Comparison of ENCODE assay signal across 32 cellular contexts in the genomic region with DNA sequence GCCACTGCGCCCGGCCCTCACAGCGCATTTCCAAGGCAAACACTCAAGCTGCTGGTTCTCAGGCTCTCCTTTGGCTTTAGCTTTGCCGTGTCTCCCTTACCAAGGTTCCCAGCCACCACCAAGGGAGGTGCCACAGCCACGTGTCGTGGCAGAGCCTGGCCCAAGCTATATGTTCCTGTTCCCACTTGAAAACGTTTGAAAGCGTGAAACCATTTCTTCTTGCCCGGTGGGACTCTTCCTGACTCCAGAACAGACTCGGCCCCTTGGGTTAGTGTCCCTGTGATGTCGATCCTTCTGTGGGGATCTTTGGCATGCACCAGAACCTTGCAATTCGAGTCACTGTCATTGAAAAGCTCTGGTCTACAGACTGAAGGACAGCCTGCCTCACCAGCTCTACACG.
"Had no signal": no experiment of that assay in that cellular context is flagged by ENCODE, and none has a peak within 500 bp of the region (broad histone marks: within the 10 kb centered on the region; RNA-seq: fewer than 3 reads in every experiment).

No MANE protein-coding gene starts in this region.

- ATAC-seq: activated naive CD4-positive, alpha-beta T cell treated with anti-CD3 and anti-CD28 coated beads, Interleukin-2, amount 50 U/mL, for 72 hours; activated naive CD8-positive, alpha-beta T cell treated with anti-CD3 and anti-CD28 coated beads, Interleukin-2, amount 50 U/mL, for 24 hours; activated T-cell treated with anti-CD3 and anti-CD28 coated beads, Interleukin-2, amount 50 U/mL, for 4 hours; activated T-cell treated with anti-CD3 and anti-CD28 coated beads, Interleukin-2, amount 50 U/mL, for 72 hours; activated T-helper 17 cell treated with anti-CD3 and anti-CD28 coated beads, Interleukin-2, amount 50 U/mL, for 72 hours; body of pancreas had no signal

- H3K36me3 ChIP-seq: adrenal gland, ascending aorta, brain microvascular endothelial cell, breast epithelium, cardiac muscle cell had no signal

- H3K4me1 ChIP-seq: adrenal gland, ascending aorta had no signal

- H3K27me3 ChIP-seq: adrenal gland, ascending aorta, body of pancreas, brain microvascular endothelial cell, cardiac muscle cell had no signal

- DNase-seq: activated effector memory CD4-positive, alpha-beta T cell treated with anti-CD3 and anti-CD28 coated beads, Interleukin-2, amount 50 U/mL, for 16 hours; activated effector memory CD4-positive, alpha-beta T cell treated with Interleukin-2 at 50 U/mL for 16 hours; activated gamma-delta T cell; activated gamma-delta T cell treated with Interleukin-2 at 50 U/mL for 16 hours; activated naive CD4-positive, alpha-beta T cell; activated naive CD4-positive, alpha-beta T cell treated with anti-CD3 and anti-CD28 coated beads for 36 hours; activated naive CD4-positive, alpha-beta T cell treated with anti-CD3 and anti-CD28 coated beads, Interleukin-2, amount 10 ng/mL, durations not matched to agents 7 days and 5 days; activated naive CD4-positive, alpha-beta T cell treated with anti-CD3 and anti-CD28 coated beads, Interleukin-2, amount 50 U/mL, for 16 hours; activated naive CD4-positive, alpha-beta T cell treated with Interleukin-2 at 50 U/mL for 16 hours; activated naive CD8-positive, alpha-beta T cell treated with anti-CD3 and anti-CD28 coated beads for 36 hours; activated naive CD8-positive, alpha-beta T cell treated with anti-CD3 and anti-CD28 coated beads, Interleukin-2, amount 10 ng/mL, durations not matched to agents 7 days and 5 days; activated naive CD8-positive, alpha-beta T cell treated with anti-CD3 and anti-CD28 coated beads, Interleukin-2, amount 50 U/mL, for 24 hours; activated T-cell treated with anti-CD3 and anti-CD28 coated beads for 4 hours; activated T-cell treated with anti-CD3 and anti-CD28 coated beads, Interleukin-2, amount 50 U/mL, for 1 hour; activated T-cell treated with anti-CD3 and anti-CD28 coated beads, Interleukin-2, amount 50 U/mL, for 24 hours; activated T-cell treated with anti-CD3 and anti-CD28 coated beads, Interleukin-2, amount 50 U/mL, for 4 hours; activated T-cell treated with anti-CD3 and anti-CD28 coated beads, Interleukin-2, amount 50 U/mL, for 48 hours; activated T-cell treated with anti-CD3 and anti-CD28 coated beads, Interleukin-2, amount 50 U/mL, for 72 hours; adrenal gland; amniotic stem cell; amygdala; anterior cingulate cortex; body of pancreas; brain microvascular endothelial cell; caudate nucleus; central memory CD4-positive, alpha-beta T cell; cerebellar nuclear complex had no signal

- H3K9me3 ChIP-seq: adrenal gland, ascending aorta, body of pancreas, breast epithelium had no signal

- H3K27ac ChIP-seq: adrenal gland, ascending aorta, body of pancreas, brain microvascular endothelial cell, breast epithelium, cardiac muscle cell had no signal

- H3K4me3 ChIP-seq: adrenal gland, ascending aorta, body of pancreas, breast epithelium, cardiac muscle cell had no signal
